In genomic region chr2:169397697-169398096, GRCh38 we compare ENCODE assay signal across 11 cellular contexts. TPM values are rescaled to one million over a fixed set of nuclear protein-coding genes. Genes with fewer than 3 reads are reported as not detected.
DNase-seq lines count a peak whose midpoint lies in the region; ATAC-seq, FAIRE-seq and TF ChIP-seq lines count a peak whose summit lies in the region.
"Had no signal": no experiment of that assay in that cellular context is flagged by ENCODE, and none has a peak within 500 bp of the region (broad histone marks: within the 10 kb centered on the region; RNA-seq: fewer than 3 reads in every experiment).

No MANE protein-coding gene starts in this region.

- H3K9me3 Mint-ChIP-seq in activated T-helper 17 cell treated with anti-CD3 and anti-CD28 coated beads, Interleukin-2, amount 50 U/mL, for 72 hours: no peaks in the 10 kb centered on the region

- no peaks in the 10 kb centered on the region for H3K27me3 ChIP-seq in lower lobe of right lung (ENCODE audit: low read depth)

- ATAC-seq in lower lobe of right lung: no peak
- ATAC-seq in activated T-helper 17 cell treated with anti-CD3 and anti-CD28 coated beads, Interleukin-2, amount 50 U/mL, for 72 hours (replicated peaks): no peak
- ATAC-seq in HG03025 (IDR thresholded peaks at IDR 0.05; ENCODE audit: low FRiP score, unreplicated experiment): no peak
- ATAC-seq: right cardiac atrium had no signal

- no peaks in the 10 kb centered on the region for H3K9me3 ChIP-seq in lower lobe of right lung
- H3K9me3 ChIP-seq: suprapubic skin had no signal

- DNase-seq in D341Med (ENCODE audit: low spot score): peak; percentile 38
- DNase-seq in KBM-7: peak; percentile 4
- peak; percentile 6 for DNase-seq in astrocyte of the cerebellum (ENCODE audit: low read depth)
- DNase-seq in lower lobe of right lung: no peak
- no peak for DNase-seq in H54 (ENCODE audit: insufficient read length, low spot score)
- DNase-seq in activated T-cell treated with anti-CD3 and anti-CD28 coated beads for 4 hours: no peak
- DNase-seq: NCI-H524 treated with DMSO at 0.1 percent for 48 hours, right cardiac atrium had no signal

- TF ChIP-seq CTCF in astrocyte of the cerebellum (IDR thresholded peaks at IDR 0.05; ENCODE audit: low read depth, low read length, missing control alignments): peak; percentile 26
- TF ChIP-seq CTCF in lower lobe of right lung (IDR thresholded peaks at IDR 0.05): peak; percentile 23

- no peak for FAIRE-seq in H54 (lab: Jason Lieb, UNC)

- no peak overlapping the region for H3K27ac ChIP-seq in lower lobe of right lung
- H3K27ac ChIP-seq: suprapubic skin had no signal

- H3K4me1 Mint-ChIP-seq in activated T-helper 17 cell treated with anti-CD3 and anti-CD28 coated beads, Interleukin-2, amount 50 U/mL, for 72 hours: no peaks in the 10 kb centered on the region

- in situ Hi-C loops in KBM-7 (cut with MboI; ENCODE audit: low pct_unique_long_range_greater_than_20kb, low sequenced_read_pairs) (no loop called here), astrocyte of the cerebellum (cut with HindIII; ENCODE audit: low sequenced_read_pairs) (no loop called here)

- no peaks in the 10 kb centered on the region for H3K4me1 ChIP-seq in lower lobe of right lung
- H3K4me1 ChIP-seq: suprapubic skin had no signal

- intact Hi-C loops in lower lobe of right lung (cut with DNase I): no loop called here

- H3K4me3 ChIP-seq in astrocyte of the cerebellum (ENCODE audit: low read depth, low read length) (no peak overlapping the region), lower lobe of right lung (no peak overlapping the region)
- H3K4me3 ChIP-seq: suprapubic skin had no signal

- no peak for TF ChIP-seq POLR2A in H54 (IDR thresholded peaks at IDR 0.05; ENCODE audit: low read depth, low read length)

- H3K36me3 Mint-ChIP-seq in activated T-helper 17 cell treated with anti-CD3 and anti-CD28 coated beads, Interleukin-2, amount 50 U/mL, for 72 hours (ENCODE audit: low read depth): no peaks in the 10 kb centered on the region

- H3K27ac Mint-ChIP-seq in activated T-helper 17 cell treated with anti-CD3 and anti-CD28 coated beads, Interleukin-2, amount 50 U/mL, for 72 hours: no peak overlapping the region

- H3K4me3 Mint-ChIP-seq in activated T-helper 17 cell treated with anti-CD3 and anti-CD28 coated beads, Interleukin-2, amount 50 U/mL, for 72 hours: no peak overlapping the region

- no peaks in the 10 kb centered on the region for H3K36me3 ChIP-seq in lower lobe of right lung
- H3K36me3 ChIP-seq: suprapubic skin had no signal

- H3K27me3 Mint-ChIP-seq in activated T-helper 17 cell treated with anti-CD3 and anti-CD28 coated beads, Interleukin-2, amount 50 U/mL, for 72 hours: peaks cover 22% of the 10 kb centered on the region

RNA-seq across cellular contexts. Expression of gene LRP2, which starts 35.4 kb away (rescaled TPM):
- 47.8 TPM for total RNA-seq in lower lobe of right lung
- 1 to 10 TPM in 1 of 2 donors, under 1 TPM in 1; 0.22 to 4.4 TPM for total RNA-seq in activated T-helper 17 cell treated with anti-CD3 and anti-CD28 coated beads, Interleukin-2, amount 50 U/mL, for 72 hours

Comparison
In these comparisons a context has a peak if more than half of its experiments do, and no peak if none do; other contexts are left out.
1. DNase-seq: peak in D341Med (single experiment), KBM-7 (single experiment) and astrocyte of the cerebellum (single experiment); none in lower lobe of right lung (single experiment), H54 (single experiment) and activated T-cell treated with anti-CD3 and anti-CD28 coated beads for 4 hours (single experiment).